8 cellular contexts compared by ENCODE assay signal in the genomic region with DNA sequence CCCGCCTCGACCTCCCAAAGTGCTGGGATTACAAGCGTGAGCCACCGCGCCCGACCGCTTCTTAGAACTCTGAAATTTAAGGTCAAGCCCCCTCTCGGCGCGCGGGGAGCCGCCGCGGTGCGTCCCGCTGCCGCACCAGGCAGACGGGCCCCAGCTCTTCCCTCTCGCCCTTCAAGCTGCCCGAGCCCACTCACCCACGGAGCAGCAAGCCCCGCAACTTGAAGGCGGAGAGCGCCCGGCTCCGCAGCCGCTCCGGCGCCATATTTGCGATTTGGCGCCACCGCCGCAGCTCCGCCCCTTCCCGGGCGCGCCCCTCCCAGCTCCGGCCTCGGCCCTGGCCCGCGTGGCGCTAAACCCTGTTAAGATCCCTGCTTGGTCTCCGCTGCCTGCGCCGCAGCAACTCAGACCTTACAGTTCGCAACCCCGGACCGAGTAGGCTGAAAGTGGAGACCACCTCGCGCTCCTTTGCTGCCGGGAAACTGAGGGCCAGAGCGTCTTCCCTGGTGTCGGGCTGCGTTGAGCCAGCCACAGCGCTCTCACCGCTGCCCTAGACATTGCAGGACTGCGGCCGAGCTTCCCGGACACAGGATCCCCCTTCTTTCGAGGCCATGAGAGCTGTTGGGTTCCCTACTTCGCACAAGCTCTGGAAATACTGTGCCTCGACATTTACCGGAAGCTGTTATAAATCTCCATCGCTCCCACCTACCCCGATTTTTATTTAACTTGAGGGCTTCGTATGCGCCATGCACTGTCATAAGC. TPM values are rescaled to one million over a fixed set of nuclear protein-coding genes. Genes with fewer than 3 reads are reported as not detected.
DNase-seq lines count a peak whose midpoint lies in the region; ATAC-seq and TF ChIP-seq lines count a peak whose summit lies in the region.

A gene with protein sequence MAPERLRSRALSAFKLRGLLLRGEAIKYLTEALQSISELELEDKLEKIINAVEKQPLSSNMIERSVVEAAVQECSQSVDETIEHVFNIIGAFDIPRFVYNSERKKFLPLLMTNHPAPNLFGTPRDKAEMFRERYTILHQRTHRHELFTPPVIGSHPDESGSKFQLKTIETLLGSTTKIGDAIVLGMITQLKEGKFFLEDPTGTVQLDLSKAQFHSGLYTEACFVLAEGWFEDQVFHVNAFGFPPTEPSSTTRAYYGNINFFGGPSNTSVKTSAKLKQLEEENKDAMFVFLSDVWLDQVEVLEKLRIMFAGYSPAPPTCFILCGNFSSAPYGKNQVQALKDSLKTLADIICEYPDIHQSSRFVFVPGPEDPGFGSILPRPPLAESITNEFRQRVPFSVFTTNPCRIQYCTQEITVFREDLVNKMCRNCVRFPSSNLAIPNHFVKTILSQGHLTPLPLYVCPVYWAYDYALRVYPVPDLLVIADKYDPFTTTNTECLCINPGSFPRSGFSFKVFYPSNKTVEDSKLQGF (minus strand): TSS at position 273 of the 759 bp plus-strand sequence. CDS start 11 bp downstream, at position 262.

- peaks cover 5% of the 10 kb centered on the region; the same call in 1 of the 2 replicates for H3K9me1 ChIP-seq in IMR-90 (ENCODE audit: insufficient read depth, low read length)

- H2AK9ac ChIP-seq in IMR-90 (replicated peaks; ENCODE audit: low read depth, low read length, poor library complexity): peak within 1 kb of the TSS; percentile 79

- H3K9ac ChIP-seq in IMR-90 (ENCODE audit: low read depth, low read length): peak within 1 kb of the TSS; percentile 97

- TF ChIP-seq POLR2A in IMR-90 (IDR thresholded peaks at IDR 0.05; ENCODE audit: low read depth, low read length) (no peak), Peyer's patch (IDR thresholded peaks at IDR 0.05) (no peak)

- CTCF ChIA-PET in IMR-90 (lab: Yijun Ruan, JAX): interaction anchor here (0.6 kb wide), 1 partner anchor 273 kb away, joined by 3 read pairs; no protein-coding TSS in a partner anchor

- peak within 1 kb of the TSS; percentile 91 for H2BK5ac ChIP-seq in IMR-90 (ENCODE audit: low read depth, low read length, poor library complexity, severe bottlenecking)

- peaks cover 3% of the 10 kb centered on the region for H3K4me1 ChIP-seq in IMR-90 (ENCODE audit: control insufficient read depth, insufficient read depth, low read length)
- H3K4me1 ChIP-seq in Peyer's patch: peaks cover 0 to 12% (median 0%) of the 10 kb centered on the region in 4 donors

- dilution Hi-C loops in IMR-90 (cut with HindIII; ENCODE audit: low sequenced_read_pairs, unreplicated experiment): no loop called here

- no peaks in the 10 kb centered on the region for H3K9me3 ChIP-seq in IMR-90 (ENCODE audit: control insufficient read depth, insufficient read depth, low read length)
- H3K9me3 ChIP-seq in Peyer's patch: no peaks in the 10 kb centered on the region

- H2AFZ ChIP-seq in IMR-90 (replicated peaks; ENCODE audit: low read length, poor library complexity): peak within 1 kb of the TSS; percentile 97

- no peaks in the 10 kb centered on the region for H4K20me1 ChIP-seq in IMR-90 (ENCODE audit: insufficient read depth, low read length)

- peak within 1 kb of the TSS; percentile 88 for H3K27ac Mint-ChIP-seq in activated T-helper 1 cell treated with anti-CD3 and anti-CD28 coated beads, Interleukin-12 subunit alpha, Interleukin-12 subunit beta, Interleukin-2, Interleukin-4 antibody, amounts not matched to agents 30 ng/mL and 10 ng/mL and 1 ng/mL, durations not matched to agents 14 hours and 24 hours and 36 hours
- peak within 1 kb of the TSS; percentile 83 to 94 (median 88) for H3K27ac Mint-ChIP-seq in naive thymus-derived CD8-positive, alpha-beta T cell
- peak within 1 kb of the TSS; percentile 93 for H3K27ac Mint-ChIP-seq in stimulated activated naive B cell treated with anti-CD40 and anti-IgM and Interleukin-4, amounts not matched to agents 10 μg/mL and 1 μg/mL and 100 μg/mL, for 72 hours

- no peaks in the 10 kb centered on the region for H3K9me3 Mint-ChIP-seq in activated T-helper 1 cell treated with anti-CD3 and anti-CD28 coated beads, Interleukin-12 subunit alpha, Interleukin-12 subunit beta, Interleukin-2, Interleukin-4 antibody, amounts not matched to agents 30 ng/mL and 10 ng/mL and 1 ng/mL, durations not matched to agents 14 hours and 24 hours and 36 hours
- no peaks in the 10 kb centered on the region for H3K9me3 Mint-ChIP-seq in naive thymus-derived CD8-positive, alpha-beta T cell
- H3K9me3 Mint-ChIP-seq in stimulated activated naive B cell treated with anti-CD40 and anti-IgM and Interleukin-4, amounts not matched to agents 10 μg/mL and 1 μg/mL and 100 μg/mL, for 72 hours: no peaks in the 10 kb centered on the region

- H3K14ac ChIP-seq in IMR-90 (replicated peaks; ENCODE audit: low read depth, low read length): peak within 1 kb of the TSS; percentile 98

- DNase-seq in DMS153 treated with DMSO at 0.1 percent for 48 hours (lab: John Stamatoyannopoulos, UW; ENCODE audit: unreplicated experiment) (peak; percentile 55), IMR-90 (peak; percentile 47), Peyer's patch (peak; percentile 65 to 88 (median 86)), fibroblast of mammary gland (ENCODE audit: low read depth) (peak; percentile 63)
- peak; percentile 76 for DNase-seq in activated T-helper 1 cell treated with anti-CD3 and anti-CD28 coated beads, Interleukin-12 subunit alpha, Interleukin-12 subunit beta, Interleukin-2, Interleukin-4 antibody, amounts not matched to agents 30 ng/mL and 10 ng/mL and 1 ng/mL, durations not matched to agents 14 hours and 24 hours and 36 hours (ENCODE audit: low spot score)
- DNase-seq in naive thymus-derived CD8-positive, alpha-beta T cell: peak; percentile 45 to 81 (median 67)
- peak; percentile 73 for DNase-seq in stimulated activated naive B cell treated with anti-CD40 and anti-IgM and Interleukin-4, amounts not matched to agents 10 μg/mL and 1 μg/mL and 100 μg/mL, for 72 hours

- peak within 1 kb of the TSS; percentile 94 for H3K4me3 ChIP-seq in IMR-90 (ENCODE audit: insufficient read depth, low read depth, low read length)
- peak within 1 kb of the TSS; percentile 62 to 72 (median 65) for H3K4me3 ChIP-seq in Peyer's patch
- peak within 1 kb of the TSS; percentile 69 for H3K4me3 ChIP-seq in fibroblast of mammary gland (ENCODE audit: control insufficient read depth, low read depth, low read length)

- peak within 1 kb of the TSS; percentile 91 for H3K4ac ChIP-seq in IMR-90 (ENCODE audit: low read depth, low read length)

- H3K36me3 Mint-ChIP-seq in activated T-helper 1 cell treated with anti-CD3 and anti-CD28 coated beads, Interleukin-12 subunit alpha, Interleukin-12 subunit beta, Interleukin-2, Interleukin-4 antibody, amounts not matched to agents 30 ng/mL and 10 ng/mL and 1 ng/mL, durations not matched to agents 14 hours and 24 hours and 36 hours (ENCODE audit: low read depth): peaks cover 8% of the 10 kb centered on the region
- H3K36me3 Mint-ChIP-seq in naive thymus-derived CD8-positive, alpha-beta T cell: no peaks in the 10 kb centered on the region
- no peaks in the 10 kb centered on the region for H3K36me3 Mint-ChIP-seq in stimulated activated naive B cell treated with anti-CD40 and anti-IgM and Interleukin-4, amounts not matched to agents 10 μg/mL and 1 μg/mL and 100 μg/mL, for 72 hours

- H3K4me3 Mint-ChIP-seq in activated T-helper 1 cell treated with anti-CD3 and anti-CD28 coated beads, Interleukin-12 subunit alpha, Interleukin-12 subunit beta, Interleukin-2, Interleukin-4 antibody, amounts not matched to agents 30 ng/mL and 10 ng/mL and 1 ng/mL, durations not matched to agents 14 hours and 24 hours and 36 hours: peak within 1 kb of the TSS; percentile 91
- peak within 1 kb of the TSS; percentile 83 to 91 (median 88) for H3K4me3 Mint-ChIP-seq in naive thymus-derived CD8-positive, alpha-beta T cell
- peak within 1 kb of the TSS; percentile 79 to 90 for H3K4me3 Mint-ChIP-seq in stimulated activated naive B cell treated with anti-CD40 and anti-IgM and Interleukin-4, amounts not matched to agents 10 μg/mL and 1 μg/mL and 100 μg/mL, for 72 hours

- peak within 1 kb of the TSS; percentile 57 for H2AK5ac ChIP-seq in IMR-90 (ENCODE audit: low read depth, low read length)

- ATAC-seq in GM21526 (IDR thresholded peaks at IDR 0.05; ENCODE audit: low FRiP score, unreplicated experiment) (peak; percentile 88), IMR-90 (ENCODE audit: low read depth) (peak; percentile 87)
- ATAC-seq in naive thymus-derived CD8-positive, alpha-beta T cell: peak; percentile 73 to 81
- ATAC-seq in stimulated activated naive B cell treated with anti-CD40 and anti-IgM and Interleukin-4, amounts not matched to agents 10 μg/mL and 1 μg/mL and 100 μg/mL, for 72 hours (replicated peaks): peak; percentile 88 to 89

- H3K27me3 ChIP-seq in IMR-90 (ENCODE audit: control insufficient read depth, insufficient read depth, low read length) (no peaks in the 10 kb centered on the region), Peyer's patch (no peaks in the 10 kb centered on the region)

- peak within 1 kb of the TSS; percentile 94 to 99 for H4K8ac ChIP-seq in IMR-90 (ENCODE audit: low read depth in 2 of 2, low read length in 2 of 2)

- TF ChIP-seq CTCF in IMR-90 (conservative IDR thresholded peaks at IDR 0.05; ENCODE audit: low read depth, low read length): no peak
- TF ChIP-seq CTCF in Peyer's patch (IDR thresholded peaks at IDR 0.05): no peak
- no peak for TF ChIP-seq CTCF in fibroblast of mammary gland (conservative IDR thresholded peaks at IDR 0.05; ENCODE audit: control insufficient read depth, insufficient read depth, low read depth, low read length)

- H2BK120ac ChIP-seq in IMR-90 (ENCODE audit: low read depth, low read length): peak within 1 kb of the TSS; percentile 87

- peaks cover 31% of the 10 kb centered on the region for H3K4me1 Mint-ChIP-seq in activated T-helper 1 cell treated with anti-CD3 and anti-CD28 coated beads, Interleukin-12 subunit alpha, Interleukin-12 subunit beta, Interleukin-2, Interleukin-4 antibody, amounts not matched to agents 30 ng/mL and 10 ng/mL and 1 ng/mL, durations not matched to agents 14 hours and 24 hours and 36 hours (ENCODE audit: low read depth)
- peaks cover 2 to 32% (median 19%) of the 10 kb centered on the region in 4 donors for H3K4me1 Mint-ChIP-seq in naive thymus-derived CD8-positive, alpha-beta T cell
- peaks cover 12 to 21% of the 10 kb centered on the region in 2 donors for H3K4me1 Mint-ChIP-seq in stimulated activated naive B cell treated with anti-CD40 and anti-IgM and Interleukin-4, amounts not matched to agents 10 μg/mL and 1 μg/mL and 100 μg/mL, for 72 hours

- 4% methylated on average over 35 of the region's 67 CpGs; no CpG with 5 or more reads in 1 of the 2 experiments for WGBS in IMR-90 (ENCODE audit: extremely low coverage in 2 of 2, insufficient read length in 1 of 2), 2 experiments

- in situ Hi-C loops in IMR-90 (cut with MboI; ENCODE audit: low sequenced_read_pairs): no loop called here

- peak within 1 kb of the TSS; percentile 76; the same call in 1 of the 2 replicates for H2BK20ac ChIP-seq in IMR-90 (ENCODE audit: low read depth, low read length)

- peak within 1 kb of the TSS; percentile 12; the same call in 1 of the 3 replicates for H2BK15ac ChIP-seq in IMR-90 (ENCODE audit: low read depth, low read length)

- peak within 1 kb of the TSS; percentile 100 for H3K23ac ChIP-seq in IMR-90 (ENCODE audit: low read depth, low read length)

- peaks cover 1% of the 10 kb centered on the region for H3K27me3 Mint-ChIP-seq in activated T-helper 1 cell treated with anti-CD3 and anti-CD28 coated beads, Interleukin-12 subunit alpha, Interleukin-12 subunit beta, Interleukin-2, Interleukin-4 antibody, amounts not matched to agents 30 ng/mL and 10 ng/mL and 1 ng/mL, durations not matched to agents 14 hours and 24 hours and 36 hours (ENCODE audit: insufficient read depth)
- no peaks in the 10 kb centered on the region for H3K27me3 Mint-ChIP-seq in naive thymus-derived CD8-positive, alpha-beta T cell
- H3K27me3 Mint-ChIP-seq in stimulated activated naive B cell treated with anti-CD40 and anti-IgM and Interleukin-4, amounts not matched to agents 10 μg/mL and 1 μg/mL and 100 μg/mL, for 72 hours: peaks cover 0 to 3% of the 10 kb centered on the region in 2 donors

- intact Hi-C loops in IMR-90 (cut with micrococcal nuclease): no loop called here
- intact Hi-C loops in activated T-helper 1 cell treated with anti-CD3 and anti-CD28 coated beads, Interleukin-12 subunit alpha, Interleukin-12 subunit beta, Interleukin-2, Interleukin-4 antibody, amounts not matched to agents 30 ng/mL and 10 ng/mL and 1 ng/mL, durations not matched to agents 14 hours and 24 hours and 36 hours (cut with micrococcal nuclease): loop anchor here (1.0 to 5.0 kb wide), 9 partner anchors 54 to 624 kb away; partner anchors contain the start of genes DMAC2L, KLHDC2, L2HGDH and MGAT2

- POLR2A ChIA-PET in IMR-90 (lab: Charles Lee; ENCODE audit: unreplicated experiment): no interaction called here
- POLR2A ChIA-PET in naive thymus-derived CD8-positive, alpha-beta T cell (lab: Charles Lee): interaction anchor here (0.6 to 2.6 kb wide), 5 partner anchors 32 to 89 kb away, joined by 3 to 19 read pairs (median 5); partner anchors contain the start of genes DNAAF2, KLHDC2, LRR1 and MGAT2

- peak within 1 kb of the TSS; percentile 88 for H3K4me2 ChIP-seq in IMR-90 (ENCODE audit: low read depth, low read length)

- no peak for TF ChIP-seq RAD21 in IMR-90 (IDR thresholded peaks at IDR 0.05; ENCODE audit: low read length)

- H3K56ac ChIP-seq in IMR-90 (ENCODE audit: extremely low read depth, insufficient read depth, low read length): peak within 1 kb of the TSS; percentile 58; the same call in 1 of the 2 replicates

- H3K18ac ChIP-seq in IMR-90 (ENCODE audit: low read depth, low read length): peak within 1 kb of the TSS; percentile 83

- peaks cover 13 to 24% of the 10 kb centered on the region in 2 experiments for H3K79me1 ChIP-seq in IMR-90 (ENCODE audit: low read depth in 1 of 2, low read length in 2 of 2)

- H3K27ac ChIP-seq in IMR-90 (ENCODE audit: insufficient read depth, low read length): peak within 1 kb of the TSS; percentile 96
- peak within 1 kb of the TSS; percentile 50 to 74 (median 72) for H3K27ac ChIP-seq in Peyer's patch

- no TSS peak for BruUV-seq in IMR-90 (replicated peaks; lab: Mats Ljungman, UMichigan)

- H3K36me3 ChIP-seq in IMR-90 (ENCODE audit: control insufficient read depth, insufficient read depth, low read length): no peaks in the 10 kb centered on the region
- H3K36me3 ChIP-seq in Peyer's patch: no peaks in the 10 kb centered on the region

- peak within 1 kb of the TSS; percentile 86 for H4K91ac ChIP-seq in IMR-90 (ENCODE audit: insufficient read depth, low read depth, low read length)

- H4K5ac ChIP-seq in IMR-90 (ENCODE audit: low read depth, low read length): peak within 1 kb of the TSS; percentile 96

RNA-seq across cellular contexts. Expression of the gene that starts here (rescaled TPM):
- total RNA-seq in IMR-90 (2012; rRNA removed) (12.2 and 18.1 TPM in 2 replicates), Peyer's patch (10 to 100 TPM in 1 of 4 donors, 1 to 10 TPM in 3; 2.5 to 10.7 (median 6.0) TPM)
- 10.3 and 12.3 TPM in 2 replicates for polyA plus RNA-seq in IMR-90 (2012; rRNA removed)
- 1.7 and 5.1 TPM in 2 replicates for polyA plus RNA-seq in IMR-90 (2012; cell fraction: cytosol; rRNA removed)
- 1.8 and 8.9 TPM in 2 replicates for polyA plus RNA-seq in IMR-90 (2012; cell fraction: nucleus; rRNA removed; ENCODE audit: low replicate concordance)
- 46.8 and 46.9 TPM in 2 replicates for total RNA-seq in activated T-helper 1 cell treated with anti-CD3 and anti-CD28 coated beads, Interleukin-12 subunit alpha, Interleukin-12 subunit beta, Interleukin-2, Interleukin-4 antibody, amounts not matched to agents 30 ng/mL and 10 ng/mL and 1 ng/mL, durations not matched to agents 14 hours and 24 hours and 36 hours
- 1 to 10 TPM; 1.9 to 2.0 TPM for total RNA-seq in naive thymus-derived CD8-positive, alpha-beta T cell
- 1 to 10 TPM; 1.3 to 3.2 (median 1.6) TPM for polyA plus RNA-seq in naive thymus-derived CD8-positive, alpha-beta T cell

Comparison
In these comparisons a context has a peak if more than half of its experiments do, and no peak if none do; other contexts are left out.
1. Peak in every context shown above with its lines: DNase-seq, ATAC-seq, H3K4me3 ChIP-seq and H3K27ac ChIP-seq.